ENCODE assay signal across 7 cellular contexts in genomic region chr19:18995804-18996241, GRCh38. TPM values are rescaled to one million over a fixed set of nuclear protein-coding genes. Genes with fewer than 3 reads are reported as not detected.
DNase-seq lines count a peak whose midpoint lies in the region; ATAC-seq, FAIRE-seq and TF ChIP-seq lines count a peak whose summit lies in the region.

No MANE protein-coding gene starts in this region.

- H3K4me1 ChIP-seq in SK-N-SH (ENCODE audit: control insufficient read depth in 1 of 2, insufficient read depth in 2 of 2, low read depth in 1 of 2, low read length in 1 of 2) (peaks cover 0 to 11% of the 10 kb centered on the region in 2 experiments; a peak in 1 of 4 replicates), endothelial cell of umbilical vein (ENCODE audit: control insufficient read depth, extremely low read depth, insufficient read depth, low read length) (peaks cover 13% of the 10 kb centered on the region)

- FAIRE-seq in HTR-8/SVneo (lab: Jason Lieb, UNC), result peak; percentile 93
- FAIRE-seq in endothelial cell of umbilical vein (lab: Jason Lieb, UNC), result peak; percentile 87

- no peaks in the 10 kb centered on the region for H3K9me1 ChIP-seq in endothelial cell of umbilical vein (replicated peaks; ENCODE audit: control insufficient read depth, extremely low read depth, insufficient read depth, low read length)

- H3K27ac ChIP-seq in SK-N-SH (ENCODE audit: low read depth in 2 of 2, low read length in 1 of 2) (no peak overlapping the region), endothelial cell of umbilical vein (ENCODE audit: insufficient read depth, low read depth, low read length) (no peak overlapping the region)

- no peaks in the 10 kb centered on the region for H3K9me2 ChIP-seq in SK-N-SH

- H3K27me3 ChIP-seq in SK-N-SH (ENCODE audit: insufficient read depth) (no peaks in the 10 kb centered on the region), endothelial cell of umbilical vein (ENCODE audit: control insufficient read depth in 2 of 2, insufficient read depth in 2 of 2, low read length in 2 of 2) (no peaks in the 10 kb centered on the region)

- peaks cover 28 to 43% of the 10 kb centered on the region in 2 experiments for H3K36me3 ChIP-seq in SK-N-SH (replicated peaks in 1 of 2; ENCODE audit: control insufficient read depth in 1 of 2, insufficient read depth in 2 of 2, low read length in 1 of 2)
- peaks cover 18 to 19% of the 10 kb centered on the region in 2 experiments for H3K36me3 ChIP-seq in endothelial cell of umbilical vein (ENCODE audit: control insufficient read depth in 2 of 2, extremely low read depth in 1 of 2, insufficient read depth in 2 of 2, low read length in 2 of 2)

- H3K4me3 ChIP-seq in SK-N-SH (ENCODE audit: low read depth in 2 of 2, low read length in 1 of 2) (no peak overlapping the region), endothelial cell of umbilical vein (replicated peaks in 1 of 3; ENCODE audit: insufficient read depth in 1 of 3, low read depth in 1 of 3, low read length in 3 of 3) (no peak overlapping the region)

- no peak overlapping the region for H2AFZ ChIP-seq in SK-N-SH (ENCODE audit: low read depth)
- H2AFZ ChIP-seq in endothelial cell of umbilical vein (ENCODE audit: low read depth, low read length), result no peak overlapping the region

- CTCF ChIA-PET in SK-N-SH (lab: Yijun Ruan, JAX) (interaction anchor here (0.6 to 2.1 kb wide), 5 partner anchors 9 to 290 kb away, joined by 3 to 19 read pairs (median 3); no protein-coding TSS in a partner anchor), endothelial cell of umbilical vein (lab: Charles Lee) (interaction anchor here (0.6 to 1.6 kb wide), 7 partner anchors 9 to 120 kb away, joined by 3 to 14 read pairs (median 4); partner anchors contain the start of genes COPE and DDX49)

- peak; percentile 48 for TF ChIP-seq RAD21 in SK-N-SH (IDR thresholded peaks at IDR 0.05; ENCODE audit: low read length)

- no peak overlapping the region for H3K4me2 ChIP-seq in SK-N-SH
- H3K4me2 ChIP-seq in endothelial cell of umbilical vein (ENCODE audit: insufficient read depth, low read length), result no peak overlapping the region

- intact Hi-C loops in endothelial cell of umbilical vein (cut with micrococcal nuclease), result no loop called here

- no peaks in the 10 kb centered on the region; the same call in 1 of the 2 replicates for H4K20me1 ChIP-seq in SK-N-SH (ENCODE audit: insufficient read depth)
- no peaks in the 10 kb centered on the region for H4K20me1 ChIP-seq in endothelial cell of umbilical vein (replicated peaks; ENCODE audit: control insufficient read depth, extremely low read depth, insufficient read depth, low read length)

- no TSS peak for BruUV-seq in endothelial cell of umbilical vein (replicated peaks; lab: Mats Ljungman, UMichigan)

- H3K9me3 ChIP-seq in SK-N-SH (no peaks in the 10 kb centered on the region), endothelial cell of umbilical vein (replicated peaks; ENCODE audit: control insufficient read depth, insufficient read depth, low read length) (no peaks in the 10 kb centered on the region)

- DNase-seq in GF-D8 (lab: John Stamatoyannopoulos, UW), result peak; percentile 3
- DNase-seq in HTR-8/SVneo (ENCODE audit: insufficient read length, low spot score), result peak; percentile 87
- DNase-seq in SK-N-SH, result peak; percentile 70
- DNase-seq in endothelial cell of umbilical vein (ENCODE audit: low read depth, low spot score), result peak; percentile 70
- DNase-seq in mucosa of gallbladder (ENCODE audit: low spot score), result peak; percentile 50
- DNase-seq in DMS153 (lab: John Stamatoyannopoulos, UW), result no peak

- dilution Hi-C loops in endothelial cell of umbilical vein (cut with MboI; ENCODE audit: extremely low pct_ligation_motif_present, low sequenced_read_pairs), result no loop called here

- no peaks in the 10 kb centered on the region for H3K79me2 ChIP-seq in SK-N-SH (ENCODE audit: insufficient read depth)
- H3K79me2 ChIP-seq in endothelial cell of umbilical vein (ENCODE audit: control insufficient read depth, insufficient read depth, low read length), result no peaks in the 10 kb centered on the region

- H3K9ac ChIP-seq in SK-N-SH, result no peak overlapping the region
- H3K9ac ChIP-seq in endothelial cell of umbilical vein (replicated peaks; ENCODE audit: extremely low read depth, insufficient read depth, low read length), result no peak overlapping the region

- TF ChIP-seq CTCF in SK-N-SH (IDR thresholded peaks at IDR 0.05) (peak; percentile 65), endothelial cell of umbilical vein (IDR thresholded peaks at IDR 0.05; ENCODE audit: extremely low read depth in 1 of 2, insufficient read depth in 1 of 2, low read depth in 1 of 2, low read length in 2 of 2) (peak; percentile 47 to 76)

- ATAC-seq in HG02884 (IDR thresholded peaks at IDR 0.05; ENCODE audit: unreplicated experiment), result no peak

- 75% methylated on average over 5 of the region's 5 CpGs for WGBS in SK-N-SH (ENCODE audit: low lambda C conversion rate)

- peaks cover 9% of the 10 kb centered on the region for H3F3A ChIP-seq in SK-N-SH (replicated peaks; ENCODE audit: insufficient read depth)

- POLR2A ChIA-PET in SK-N-SH (lab: Yijun Ruan, JAX), result no interaction called here
- POLR2A ChIA-PET in endothelial cell of umbilical vein (lab: Charles Lee), result interaction anchor here (1.2 kb wide), 1 partner anchor 9 kb away, joined by 4 read pairs; no protein-coding TSS in a partner anchor

- TF ChIP-seq EP300 in SK-N-SH (IDR thresholded peaks at IDR 0.05; ENCODE audit: borderline replicate concordance in 1 of 2, low read depth in 1 of 2, low read length in 1 of 2), result no peak

- no peak for TF ChIP-seq POLR2A in endothelial cell of umbilical vein (IDR thresholded peaks at IDR 0.05; ENCODE audit: low read depth, low read length)

TF ChIP-seq in SK-N-SH, 30 proteins besides CTCF, POLR2A, EP300 and RAD21 (continues in another document):
- TF ChIP-seq SMC3 (IDR thresholded peaks at IDR 0.05; ENCODE audit: low read depth, low read length) (no peak), GABPA (IDR thresholded peaks at IDR 0.05; ENCODE audit: low read depth) (no peak), TCF12 (IDR thresholded peaks at IDR 0.05) (no peak), MEF2A (IDR thresholded peaks at IDR 0.05; ENCODE audit: borderline replicate concordance, low read depth) (no peak), NFIC (IDR thresholded peaks at IDR 0.05; ENCODE audit: borderline replicate concordance) (no peak), NRF1 (IDR thresholded peaks at IDR 0.05; ENCODE audit: low read depth, low read length) (no peak), POLR2AphosphoS5 (IDR thresholded peaks at IDR 0.05; ENCODE audit: low read depth, low read length) (no peak)

TF ChIP-seq in endothelial cell of umbilical vein, 7 proteins besides CTCF, POLR2A, EP300 and RAD21 (continues in another document):
- TF ChIP-seq FOS (IDR thresholded peaks at IDR 0.05; ENCODE audit: borderline replicate concordance, insufficient read depth, low read length) (no peak), JUN (IDR thresholded peaks at IDR 0.05; ENCODE audit: borderline replicate concordance, insufficient read depth, insufficient read length, low read depth) (no peak), EZH2 (IDR thresholded peaks at IDR 0.05; ENCODE audit: borderline replicate concordance, low read depth, low read length, severe bottlenecking) (no peak), MAX (IDR thresholded peaks at IDR 0.05; ENCODE audit: insufficient read depth, insufficient read length) (no peak), POLR2AphosphoS5 (IDR thresholded peaks at IDR 0.05; ENCODE audit: insufficient read depth, low read depth, low read length) (no peak)

RNA-seq across cellular contexts. Expression of gene SUGP2, which starts 37.5 kb away (rescaled TPM):
- polyA plus RNA-seq in SK-N-SH (2012; rRNA removed) (56.3 and 74.9 TPM in 2 replicates), endothelial cell of umbilical vein (43.3 and 44.6 TPM in 2 replicates)
- 22.0 and 27.1 TPM in 2 replicates for polyA plus RNA-seq in SK-N-SH (2012; cell fraction: cytosol; rRNA removed)
- 274 and 332 TPM in 2 replicates for polyA plus RNA-seq in SK-N-SH (2012; cell fraction: nucleus; rRNA removed)
- total RNA-seq in endothelial cell of umbilical vein (74.4 and 79.7 TPM in 2 replicates), mucosa of gallbladder (69.8 TPM)
- polyA plus RNA-seq in endothelial cell of umbilical vein (2011; cell fraction: cytosol; rRNA removed), result 19.8 and 27.1 TPM in 2 replicates
- polyA plus RNA-seq in endothelial cell of umbilical vein (2011; cell fraction: nucleus; rRNA removed), result 265 and 309 TPM in 2 replicates
- polyA plus RNA-seq in endothelial cell of umbilical vein (2012), result 57.1 and 59.2 TPM in 2 replicates
- polyA minus RNA-seq in endothelial cell of umbilical vein, result 30.7 and 39.0 TPM in 2 replicates
- 12.4 TPM for polyA minus RNA-seq in endothelial cell of umbilical vein (2011; cell fraction: cytosol; rRNA and poly(A)+ RNA removed)
- polyA minus RNA-seq in endothelial cell of umbilical vein (2011; cell fraction: nucleus; rRNA and poly(A)+ RNA removed), result 52.7 and 74.6 TPM in 2 replicates

RNA-seq across cellular contexts. Expression of gene ARMC6, which starts 37.6 kb away (rescaled TPM):
- polyA plus RNA-seq in SK-N-SH (2012; rRNA removed), result 32.2 and 34.7 TPM in 2 replicates
- 13.8 and 22.3 TPM in 2 replicates for polyA plus RNA-seq in SK-N-SH (2012; cell fraction: cytosol; rRNA removed)
- 30.9 and 32.2 TPM in 2 replicates for polyA plus RNA-seq in SK-N-SH (2012; cell fraction: nucleus; rRNA removed)
- total RNA-seq in endothelial cell of umbilical vein, result 35.4 and 44.7 TPM in 2 replicates
- 33.9 and 42.4 TPM in 2 replicates for polyA plus RNA-seq in endothelial cell of umbilical vein
- 32.8 and 38.0 TPM in 2 replicates for polyA plus RNA-seq in endothelial cell of umbilical vein (2011; cell fraction: cytosol; rRNA removed)
- 27.2 and 28.9 TPM in 2 replicates for polyA plus RNA-seq in endothelial cell of umbilical vein (2011; cell fraction: nucleus; rRNA removed)
- polyA plus RNA-seq in endothelial cell of umbilical vein (2012), result 35.8 and 36.5 TPM in 2 replicates
- 36.2 and 41.6 TPM in 2 replicates for polyA minus RNA-seq in endothelial cell of umbilical vein
- 51.7 TPM for polyA minus RNA-seq in endothelial cell of umbilical vein (2011; cell fraction: cytosol; rRNA and poly(A)+ RNA removed)
- polyA minus RNA-seq in endothelial cell of umbilical vein (2011; cell fraction: nucleus; rRNA and poly(A)+ RNA removed), result 14.3 and 14.7 TPM in 2 replicates
- total RNA-seq in mucosa of gallbladder, result 19.5 TPM

RNA-seq across cellular contexts. Expression of gene HOMER3, which starts 54.8 kb away (rescaled TPM):
- polyA plus RNA-seq in SK-N-SH (2012; rRNA removed), result 81.0 and 83.0 TPM in 2 replicates
- 47.0 and 68.7 TPM in 2 replicates for polyA plus RNA-seq in SK-N-SH (2012; cell fraction: cytosol; rRNA removed)
- polyA plus RNA-seq in SK-N-SH (2012; cell fraction: nucleus; rRNA removed), result 122 and 185 TPM in 2 replicates
- total RNA-seq in endothelial cell of umbilical vein, result 131 and 139 TPM in 2 replicates
- 180 and 184 TPM in 2 replicates for polyA plus RNA-seq in endothelial cell of umbilical vein
- polyA plus RNA-seq in endothelial cell of umbilical vein (2011; cell fraction: cytosol; rRNA removed), result 87.0 and 149 TPM in 2 replicates
- 180 and 225 TPM in 2 replicates for polyA plus RNA-seq in endothelial cell of umbilical vein (2011; cell fraction: nucleus; rRNA removed)
- polyA plus RNA-seq in endothelial cell of umbilical vein (2012), result 111 and 166 TPM in 2 replicates
- 82.4 and 98.5 TPM in 2 replicates for polyA minus RNA-seq in endothelial cell of umbilical vein
- polyA minus RNA-seq in endothelial cell of umbilical vein (2011; cell fraction: cytosol; rRNA and poly(A)+ RNA removed), result 9.4 TPM
- polyA minus RNA-seq in endothelial cell of umbilical vein (2011; cell fraction: nucleus; rRNA and poly(A)+ RNA removed), result 43.0 and 63.2 TPM in 2 replicates
- 24.5 TPM for total RNA-seq in mucosa of gallbladder
